In the genomic region with DNA sequence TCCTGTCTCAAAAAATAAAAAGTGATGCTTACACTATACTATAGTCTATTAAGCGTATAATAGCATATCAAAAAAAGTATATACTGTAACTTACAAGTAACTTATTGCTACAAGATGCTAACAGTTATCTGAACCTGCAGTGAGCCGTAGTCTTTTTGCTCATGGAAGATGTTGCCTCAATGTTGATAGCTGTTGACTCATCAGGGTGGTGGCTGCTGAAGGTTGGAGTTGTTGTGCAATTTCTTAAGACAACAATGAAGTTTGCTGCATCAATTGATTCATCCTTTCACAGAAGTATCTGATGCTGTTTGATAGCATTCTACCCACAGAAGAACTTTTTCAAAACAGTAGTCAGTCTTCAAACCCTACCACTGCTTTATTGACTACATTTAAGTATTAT, we compare ENCODE assay signal across 13 cellular contexts. TPM values are rescaled to one million over a fixed set of nuclear protein-coding genes. Genes with fewer than 3 reads are reported as not detected.
DNase-seq lines count a peak whose midpoint lies in the region; ATAC-seq lines count a peak whose summit lies in the region.
"Had no signal": no experiment of that assay in that cellular context is flagged by ENCODE, and none has a peak within 500 bp of the region (broad histone marks: within the 10 kb centered on the region; RNA-seq: fewer than 3 reads in every experiment).

No MANE protein-coding gene starts in this region.

- no peak for ATAC-seq in HG03460 (IDR thresholded peaks at IDR 0.05; ENCODE audit: unreplicated experiment)
- ATAC-seq in HG02884 (IDR thresholded peaks at IDR 0.05; ENCODE audit: unreplicated experiment), result no peak
- ATAC-seq: upper lobe of right lung had no signal

- no peak overlapping the region for H3K27ac ChIP-seq in GM23248
- H3K27ac ChIP-seq: upper lobe of right lung had no signal

- WGBS in GM23248 (ENCODE audit: low coverage in 1 of 2, low lambda C conversion rate in 2 of 2, missing lambda C conversion rate in 2 of 2), 2 experiments, result 15 to 20% methylated on average over 2 of the region's 2 CpGs

- H3K4me3 ChIP-seq in GM23248, result no peak overlapping the region
- H3K4me3 ChIP-seq: upper lobe of right lung had no signal

- H3K9me2 ChIP-seq in GM23248 (ENCODE audit: insufficient read depth), result no peaks in the 10 kb centered on the region

- H3K9ac ChIP-seq in GM23248, result no peak overlapping the region

- no peaks in the 10 kb centered on the region for H3K27me3 ChIP-seq in GM23248 (replicated peaks; ENCODE audit: insufficient read depth)
- H3K27me3 ChIP-seq: upper lobe of right lung had no signal

- in situ Hi-C loops in GM23248 (cut with MboI), result no loop called here

- H3F3A ChIP-seq in GM23248 (ENCODE audit: insufficient read depth), result peaks cover 15% of the 10 kb centered on the region

- H3K79me2 ChIP-seq in GM23248 (ENCODE audit: insufficient read depth), result no peaks in the 10 kb centered on the region

- no peak overlapping the region for H3K4me2 ChIP-seq in GM23248 (ENCODE audit: unreplicated experiment)

- peaks cover 3% of the 10 kb centered on the region; the same call in 1 of the 2 replicates for H3K4me1 ChIP-seq in GM23248 (ENCODE audit: insufficient read depth)
- H3K4me1 ChIP-seq: upper lobe of right lung had no signal

- no peaks in the 10 kb centered on the region for H3K36me3 ChIP-seq in GM23248 (ENCODE audit: low read depth)
- H3K36me3 ChIP-seq: upper lobe of right lung had no signal

- no peak overlapping the region for H2AFZ ChIP-seq in GM23248

- no peaks in the 10 kb centered on the region for H3K9me3 ChIP-seq in GM23248 (ENCODE audit: low read depth)
- H3K9me3 ChIP-seq: upper lobe of right lung had no signal

- DNase-seq in A172 (ENCODE audit: low spot score) (peak; percentile 37), GM23248 (peak; percentile 92), SIG-M5 (lab: John Stamatoyannopoulos, UW) (peak; percentile 44), fibroblast of the conjunctiva (ENCODE audit: low read depth) (peak; percentile 69), nucleus accumbens (lab: John Stamatoyannopoulos, UW) (no peak), RKO (ENCODE audit: low spot score) (no peak)
- DNase-seq: activated CD4-positive, alpha-beta T cell treated with anti-CD3 and anti-CD28 coated beads for 48 hours; activated effector memory CD4-positive, alpha-beta T cell treated with Interleukin-2 at 50 U/mL for 16 hours; cerebellar nuclear complex; NCI-H526 treated with DMSO at 0.1 percent for 48 hours; upper lobe of right lung had no signal

- no peaks in the 10 kb centered on the region for H4K20me1 ChIP-seq in GM23248 (ENCODE audit: insufficient read depth)

RNA-seq across cellular contexts. Expression of a gene that starts 7.8 kb away (rescaled TPM):
- total RNA-seq in A172 (2014; rRNA removed; shearing (Covaris generic)), result 8.9 and 9.7 TPM in 2 replicates
- total RNA-seq in GM23248 (2014; rRNA removed; shearing (Covaris generic)), result 3.4 and 6.1 TPM in 2 replicates
- 8.0 and 8.5 TPM in 2 replicates for polyA plus RNA-seq in GM23248 (2016; fragmentation: Nextera tagmentation; extraction: Ambion mirVana)

Comparison
In these comparisons a context has a peak if more than half of its experiments do, and no peak if none do; other contexts are left out.
1. DNase-seq: peak in A172 (single experiment), GM23248 (single experiment), SIG-M5 (single experiment) and fibroblast of the conjunctiva (single experiment); none in nucleus accumbens (0 of 56) and RKO (single experiment).